22 cellular contexts compared by ENCODE assay signal in the genomic region with DNA sequence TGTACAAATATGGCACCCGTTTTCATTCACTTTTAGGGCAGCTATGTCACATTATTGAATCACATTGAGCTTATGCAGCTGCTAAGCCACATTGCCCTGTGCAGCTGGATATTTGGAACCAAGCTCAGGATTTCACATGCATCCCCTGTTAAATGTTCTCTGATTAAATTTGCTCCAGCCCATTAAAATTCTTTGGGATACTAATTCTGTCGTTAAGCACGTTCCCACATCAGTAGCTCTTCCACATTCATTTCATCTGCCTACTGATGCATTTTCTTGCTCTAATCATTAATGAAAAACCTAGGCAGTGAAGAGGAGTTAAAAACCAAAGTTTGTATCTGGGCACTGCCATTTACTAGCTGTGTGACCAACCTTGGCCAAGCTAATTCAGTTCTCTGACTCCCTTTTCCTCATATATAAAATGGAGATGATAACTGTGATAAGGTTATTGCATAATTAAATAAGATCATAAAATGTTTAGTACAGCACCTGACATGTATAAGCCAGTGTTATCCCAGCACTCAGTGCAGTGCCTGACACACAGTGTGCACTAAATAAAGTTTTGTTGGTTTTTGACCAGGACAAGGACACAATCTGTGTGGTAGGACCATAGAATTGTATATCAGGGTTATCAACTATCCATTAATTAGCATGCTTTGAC.
"Had no signal": no experiment of that assay in that cellular context is flagged by ENCODE, and none has a peak within 500 bp of the region (broad histone marks: within the 10 kb centered on the region; RNA-seq: fewer than 3 reads in every experiment).

No MANE protein-coding gene starts in this region.

- H3K27ac Mint-ChIP-seq: IgD-negative memory B cell had no signal

- ATAC-seq: K562 had no signal

- H3K4me3 Mint-ChIP-seq: IgD-negative memory B cell had no signal

- H3K27ac ChIP-seq: HL-60, KMS-11, SJSA1 had no signal

- DNase-seq: Kasumi-1, MV-4-11, NCI-H1048, NCI-H1105, NCI-H1417, NCI-H1436 treated with DMSO at 0.1 percent for 48 hours, NCI-H1694, NCI-H187 treated with DMSO at 0.1 percent for 48 hours, NCI-H2029 treated with DMSO at 0.1 percent for 48 hours, NCI-H2171 treated with DMSO at 0.1 percent for 48 hours, NCI-H2227 treated with DMSO at 0.1 percent for 48 hours, NCI-H524, NCI-H526 treated with DMSO at 0.1 percent for 48 hours, NCI-H748 treated with DMSO at 0.1 percent for 48 hours, Right ventricle myocardium superior, RPMI8226, SIG-M5 had no signal

- H3K9me3 ChIP-seq: SJSA1 had no signal

- H3K27me3 ChIP-seq: SJSA1 had no signal

- H3K27me3 Mint-ChIP-seq: IgD-negative memory B cell had no signal

- H3K36me3 Mint-ChIP-seq: IgD-negative memory B cell had no signal

- H3K4me1 Mint-ChIP-seq: IgD-negative memory B cell had no signal
